18 cellular contexts compared by ENCODE assay signal in genomic region chrX:68431836-68432235, GRCh38. TPM values are rescaled to one million over a fixed set of nuclear protein-coding genes. Genes with fewer than 3 reads are reported as not detected.
A peak's percentile ranks its signal among the peaks of the same experiment; 100 is the strongest.
DNase-seq lines count a peak whose midpoint lies in the region; ATAC-seq and TF ChIP-seq lines count a peak whose summit lies in the region.
"Had no signal": no experiment of that assay in that cellular context is flagged by ENCODE, and none has a peak within 500 bp of the region (broad histone marks: within the 10 kb centered on the region; RNA-seq: fewer than 3 reads in every experiment).

No MANE protein-coding gene starts in this region.

- no TSS peak for BruUV-seq in Panc1 (replicated peaks; lab: Mats Ljungman, UMichigan)

- no peak for ATAC-seq in Panc1
- no peak for ATAC-seq in HG03135 (IDR thresholded peaks at IDR 0.05; ENCODE audit: unreplicated experiment)
- no peak for ATAC-seq in HG02970 (IDR thresholded peaks at IDR 0.05; ENCODE audit: low FRiP score, unreplicated experiment)
- ATAC-seq in foreskin keratinocyte, result no peak

- H3K9me3 ChIP-seq in Panc1 (ENCODE audit: control insufficient read depth, insufficient read depth, low read depth, low read length) (no peaks in the 10 kb centered on the region), fibroblast of lung (ENCODE audit: control insufficient read depth, insufficient read depth, low read depth, low read length) (no peaks in the 10 kb centered on the region), prostate gland (no peaks in the 10 kb centered on the region)
- H3K9me3 ChIP-seq: esophagus squamous epithelium, neutrophil, right atrium auricular region had no signal

- 46% methylated on average over 2 of the region's 2 CpGs for WGBS in prostate gland

- DNase-seq in EH (ENCODE audit: low read depth) (peak; percentile 52), Panc1 (ENCODE audit: low read depth, low spot score) (no peak), fibroblast of lung (ENCODE audit: low read depth in 2 of 2) (peak; percentile 39 to 52), prostate gland (ENCODE audit: low spot score) (no peak), foreskin keratinocyte (no peak), NCI-H524 (lab: John Stamatoyannopoulos, UW) (no peak)
- DNase-seq: activated CD4-positive, alpha-beta T cell treated with anti-CD3 and anti-CD28 coated beads, Interleukin-2, amount 50 U/mL, for 48 hours; activated naive CD4-positive, alpha-beta T cell treated with anti-CD3 and anti-CD28 coated beads, Interleukin-2, amount 50 U/mL, for 16 hours; esophagus squamous epithelium; GOT3; kidney glomerular epithelial cell; NCI-H1417 treated with DMSO at 0.1 percent for 48 hours; NK-92 treated with Interleukin-12 subunit alpha and Interleukin-12 subunit beta, amount 100 ng/mL, for 24 hours had no signal

- peaks cover 23% of the 10 kb centered on the region for H3K4me1 ChIP-seq in Panc1 (ENCODE audit: control insufficient read depth, insufficient read depth, low read length)
- H3K4me1 ChIP-seq in fibroblast of lung (ENCODE audit: control insufficient read depth, extremely low read depth, insufficient read depth, low read length), result no peaks in the 10 kb centered on the region
- no peaks in the 10 kb centered on the region for H3K4me1 ChIP-seq in prostate gland (replicated peaks)
- H3K4me1 ChIP-seq in foreskin keratinocyte, result peaks cover 5% of the 10 kb centered on the region

- CTCF ChIA-PET in Panc1 (lab: Charles Lee), result interaction anchor here (0.9 kb wide), 1 partner anchor 235 kb away, joined by 3 read pairs; no protein-coding TSS in a partner anchor

- no peaks in the 10 kb centered on the region; the same call in 1 of the 2 replicates for H3K36me3 ChIP-seq in Panc1 (ENCODE audit: control insufficient read depth, insufficient read depth, low read length)
- H3K36me3 ChIP-seq in fibroblast of lung (ENCODE audit: control insufficient read depth, insufficient read depth, low read length), result no peaks in the 10 kb centered on the region
- no peaks in the 10 kb centered on the region for H3K36me3 ChIP-seq in prostate gland
- H3K36me3 ChIP-seq: neutrophil, right atrium auricular region had no signal

- no peaks in the 10 kb centered on the region for H3K79me2 ChIP-seq in fibroblast of lung (ENCODE audit: control insufficient read depth, insufficient read depth, low read length)

- no peak overlapping the region for H2AFZ ChIP-seq in fibroblast of lung (ENCODE audit: low read length)

- TF ChIP-seq CTCF in Panc1 (IDR thresholded peaks at IDR 0.05) (no peak), fibroblast of lung (conservative IDR thresholded peaks at IDR 0.05 in 1 of 2, IDR thresholded peaks at IDR 0.05 in 1 of 2; ENCODE audit: low read depth in 1 of 2, low read length in 2 of 2) (no peak), prostate gland (IDR thresholded peaks at IDR 0.05) (no peak), foreskin keratinocyte (conservative IDR thresholded peaks at IDR 0.05) (no peak)

- in situ Hi-C loops in Panc1 (cut with HindIII; ENCODE audit: low pct_unique_long_range_greater_than_20kb, low sequenced_read_pairs), result no loop called here

- H3K27me3 ChIP-seq in Panc1 (ENCODE audit: control insufficient read depth, insufficient read depth, low read length) (no peaks in the 10 kb centered on the region), fibroblast of lung (ENCODE audit: control insufficient read depth, insufficient read depth, low read length) (no peaks in the 10 kb centered on the region), prostate gland (replicated peaks; ENCODE audit: insufficient read depth) (no peaks in the 10 kb centered on the region), foreskin keratinocyte (no peaks in the 10 kb centered on the region)
- H3K27me3 ChIP-seq: esophagus squamous epithelium, right atrium auricular region had no signal

- intact Hi-C loops in Panc1 (cut with micrococcal nuclease; ENCODE audit: unreplicated experiment), result no loop called here
- intact Hi-C loops in prostate gland (cut with DNase I), result no loop called here

- peak overlapping the region; percentile 90 for H3K27ac ChIP-seq in Panc1 (ENCODE audit: low read length)
- H3K27ac ChIP-seq in fibroblast of lung (ENCODE audit: insufficient read depth, low read length), result no peak overlapping the region
- peak overlapping the region in 1 of 2 donors; percentile 80 for H3K27ac ChIP-seq in prostate gland
- no peak overlapping the region for H3K27ac ChIP-seq in foreskin keratinocyte
- H3K27ac ChIP-seq: KMS-11, neutrophil had no signal

- H4K20me1 ChIP-seq in fibroblast of lung (ENCODE audit: control insufficient read depth, extremely low read depth, insufficient read depth, low read length), result no peaks in the 10 kb centered on the region

- no peak overlapping the region for H3K9ac ChIP-seq in fibroblast of lung (ENCODE audit: insufficient read depth, low read length)
- H3K9ac ChIP-seq: KMS-11 had no signal

- no peak overlapping the region for H3K4me2 ChIP-seq in fibroblast of lung (ENCODE audit: extremely low read depth, insufficient read depth, low read length)
- H3K4me2 ChIP-seq: KMS-11 had no signal

- peak overlapping the region; percentile 71 to 82 for H3K4me3 ChIP-seq in Panc1 (ENCODE audit: low read depth in 2 of 2, low read length in 2 of 2)
- peak overlapping the region in 2 of 4 experiments; percentile 66 to 72 for H3K4me3 ChIP-seq in fibroblast of lung (replicated peaks in 1 of 4; ENCODE audit: control extremely low read depth in 1 of 4, insufficient read depth in 1 of 4, low read depth in 3 of 4, low read length in 4 of 4)
- H3K4me3 ChIP-seq in prostate gland, result peak overlapping the region; percentile 48 to 54

- no peak for TF ChIP-seq POLR2A in prostate gland (IDR thresholded peaks at IDR 0.05)

- POLR2A ChIA-PET in Panc1 (lab: Charles Lee), result no interaction called here

RNA-seq across cellular contexts. Expression of gene OPHN1, which starts 1.5 kb away (rescaled TPM):
- 8.8 TPM for total RNA-seq in Panc1 (2021; ENCODE audit: unreplicated experiment)
- polyA plus RNA-seq in Panc1 (2012; ENCODE audit: insufficient read length), result 7.7 TPM
- total RNA-seq in fibroblast of lung, result 8.3 and 8.5 TPM in 2 replicates
- polyA plus RNA-seq in fibroblast of lung, result 2.9 and 3.9 TPM in 2 replicates
- 1.8 and 2.2 TPM in 2 replicates for polyA plus RNA-seq in fibroblast of lung (2012)
- 1.9 and 7.4 TPM in 2 replicates for polyA minus RNA-seq in fibroblast of lung (ENCODE audit: low replicate concordance)
- 10 to 100 TPM; 18.7 to 26.2 TPM for total RNA-seq in prostate gland
- total RNA-seq in foreskin keratinocyte, result 5.7 and 6.4 TPM in 2 replicates
- 0.86 and 0.89 TPM in 2 replicates for polyA plus RNA-seq in foreskin keratinocyte

Comparison
In these comparisons a context has a peak if more than half of its experiments do, and no peak if none do; other contexts are left out.
1. DNase-seq: peak in EH (single experiment) and fibroblast of lung (2 of 2); none in Panc1 (single experiment), prostate gland (single experiment), foreskin keratinocyte (0 of 2) and NCI-H524 (0 of 2).